ENCODE assay signal across 8 cellular contexts in genomic region chr4:94758141-94758699, GRCh38. TPM values are rescaled to one million over a fixed set of nuclear protein-coding genes. Genes with fewer than 3 reads are reported as not detected.
DNase-seq lines count a peak whose midpoint lies in the region; ATAC-seq and TF ChIP-seq lines count a peak whose summit lies in the region.

No MANE protein-coding gene starts in this region.

- CTCF ChIA-PET in HEK293T (lab: Yijun Ruan, JAX): no interaction called here

- H3K27me3 Mint-ChIP-seq in activated naive CD8-positive, alpha-beta T cell treated with anti-CD3 and anti-CD28 coated beads for 36 hours: peaks cover 80% of the 10 kb centered on the region

- peak overlapping the region; percentile 79 for H2AFZ ChIP-seq in hepatocyte

- TF ChIP-seq CTCF in hepatocyte (IDR thresholded peaks at IDR 0.05; ENCODE audit: poor library complexity): no peak
- no peak for TF ChIP-seq CTCF in retinal pigment epithelial cell (conservative IDR thresholded peaks at IDR 0.05; ENCODE audit: low read depth, low read length)

- H3K4me2 ChIP-seq in hepatocyte: peak overlapping the region; percentile 97

- ATAC-seq in HG03196 (IDR thresholded peaks at IDR 0.05; ENCODE audit: unreplicated experiment): no peak

- DNase-seq in AG08395 (ENCODE audit: low spot score) (peak; percentile 16), HEK293T (ENCODE audit: extremely low spot score) (peak; percentile 51), hepatocyte (ENCODE audit: low spot score) (peak; percentile 54), retinal pigment epithelial cell (ENCODE audit: low read depth) (no peak), COLO829 (ENCODE audit: low spot score) (no peak), NCI-H146 (lab: John Stamatoyannopoulos, UW) (no peak)
- peak; percentile 10 for DNase-seq in activated naive CD8-positive, alpha-beta T cell treated with anti-CD3 and anti-CD28 coated beads for 36 hours

- no peaks in the 10 kb centered on the region for H4K20me1 ChIP-seq in hepatocyte (ENCODE audit: insufficient read depth, poor library complexity, severe bottlenecking)

- peak overlapping the region; percentile 56 for H3K4me3 ChIP-seq in hepatocyte
- H3K4me3 ChIP-seq in retinal pigment epithelial cell (ENCODE audit: low read length): peak overlapping the region; percentile 53

- no peaks in the 10 kb centered on the region for H3K4me1 ChIP-seq in hepatocyte (ENCODE audit: insufficient read depth)

- no peaks in the 10 kb centered on the region for H3K9me3 Mint-ChIP-seq in activated naive CD8-positive, alpha-beta T cell treated with anti-CD3 and anti-CD28 coated beads for 36 hours

- WGBS in hepatocyte (ENCODE audit: low lambda C conversion rate, missing lambda C conversion rate): 4% methylated on average over 23 of the region's 69 CpGs

- H3K27ac ChIP-seq in hepatocyte: no peak overlapping the region

- H3K36me3 Mint-ChIP-seq in activated naive CD8-positive, alpha-beta T cell treated with anti-CD3 and anti-CD28 coated beads for 36 hours: peaks cover 1% of the 10 kb centered on the region

- H3K79me2 ChIP-seq in hepatocyte: no peaks in the 10 kb centered on the region

- H3K4me1 Mint-ChIP-seq in activated naive CD8-positive, alpha-beta T cell treated with anti-CD3 and anti-CD28 coated beads for 36 hours: peaks cover 5% of the 10 kb centered on the region

- no peaks in the 10 kb centered on the region for H3K9me2 ChIP-seq in hepatocyte (replicated peaks; ENCODE audit: insufficient read depth)

- H3K9me3 ChIP-seq in hepatocyte (ENCODE audit: low read depth): no peaks in the 10 kb centered on the region

- H3K36me3 ChIP-seq in hepatocyte (replicated peaks; ENCODE audit: insufficient read depth, low read depth): no peaks in the 10 kb centered on the region

- H3K27me3 ChIP-seq in hepatocyte: peaks cover 60% of the 10 kb centered on the region

- H3K27ac Mint-ChIP-seq in activated naive CD8-positive, alpha-beta T cell treated with anti-CD3 and anti-CD28 coated beads for 36 hours: no peak overlapping the region

- H3K4me3 Mint-ChIP-seq in activated naive CD8-positive, alpha-beta T cell treated with anti-CD3 and anti-CD28 coated beads for 36 hours: peak overlapping the region; percentile 41

- POLR2A ChIA-PET in HEK293T (lab: Yijun Ruan, JAX): interaction anchor here (0.8 kb wide), 1 partner anchor 294 kb away, joined by 3 read pairs; no protein-coding TSS in a partner anchor

TF ChIP-seq in HEK293T, 16 proteins besides CTCF, POLR2A, EP300 and RAD21:
- TF ChIP-seq TARDBP (IDR thresholded peaks at IDR 0.05): no peak
- peak; percentile 77 for TF ChIP-seq L3MBTL2 (conservative IDR thresholded peaks at IDR 0.05)

RNA-seq across cellular contexts. Expression of gene BMPR1B, which starts 0.5 kb away (rescaled TPM):
- total RNA-seq in activated naive CD8-positive, alpha-beta T cell treated with anti-CD3 and anti-CD28 coated beads for 36 hours: not detected
- total RNA-seq in hepatocyte: 3.3 TPM in 2 replicates
- 1.6 and 1.8 TPM in 2 replicates for polyA plus RNA-seq in hepatocyte

Comparison
In these comparisons a context has a peak if more than half of its experiments do, and no peak if none do; other contexts are left out.
1. DNase-seq: peak in AG08395 (single experiment), HEK293T (single experiment), activated naive CD8-positive, alpha-beta T cell treated with anti-CD3 and anti-CD28 coated beads for 36 hours (single experiment) and hepatocyte (single experiment); none in retinal pigment epithelial cell (single experiment), COLO829 (single experiment) and NCI-H146 (single experiment).